Comparison of ENCODE assay signal across 18 cellular contexts in the genomic region with DNA sequence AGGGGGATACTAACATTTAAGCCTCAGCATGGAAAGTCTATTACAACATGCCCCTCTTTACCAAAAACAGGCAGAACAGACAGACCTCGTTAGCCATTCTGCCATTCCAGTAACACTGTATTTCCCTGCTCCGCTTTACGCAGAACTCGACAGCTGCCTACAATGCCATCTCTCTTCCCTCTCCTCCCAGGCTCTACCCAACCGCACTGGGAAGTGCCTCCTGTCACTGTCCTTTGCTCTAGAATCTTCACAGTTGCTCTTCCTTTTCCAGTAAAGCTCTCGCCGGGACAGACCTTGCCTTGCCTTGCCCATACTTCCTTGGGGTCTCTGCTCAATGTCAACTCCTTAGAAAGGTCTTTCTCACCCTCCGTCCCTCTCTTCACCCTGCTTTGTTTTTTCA. TPM values are rescaled to one million over a fixed set of nuclear protein-coding genes. Genes with fewer than 3 reads are reported as not detected.
DNase-seq lines count a peak whose midpoint lies in the region; ATAC-seq, FAIRE-seq and TF ChIP-seq lines count a peak whose summit lies in the region.
"Had no signal": no experiment of that assay in that cellular context is flagged by ENCODE, and none has a peak within 500 bp of the region (broad histone marks: within the 10 kb centered on the region; RNA-seq: fewer than 3 reads in every experiment).

No MANE protein-coding gene starts in this region.

- in situ Hi-C loops in HepG2 (cut with HindIII; ENCODE audit: extremely low pct_ligation_motif_present, low pct_unique_long_range_greater_than_20kb): no loop called here

- no peaks in the 10 kb centered on the region for H3K27me3 ChIP-seq in HepG2 (ENCODE audit: control insufficient read depth in 1 of 2, insufficient read depth in 2 of 2, low read length in 2 of 2)

- WGBS in HepG2 (ENCODE audit: low lambda C conversion rate): 97% methylated on average over 8 of the region's 8 CpGs

- POLR2A ChIA-PET in HepG2 (lab: Yijun Ruan, JAX): no interaction called here

- H3K4me1 ChIP-seq in HepG2 (ENCODE audit: insufficient read depth, low read length): no peaks in the 10 kb centered on the region
- H3K4me1 ChIP-seq: A549 had no signal

- no peak for TF ChIP-seq CTCF in HepG2 (CRISPR knock-in tag; IDR thresholded peaks at IDR 0.05)

- H3K9me3 ChIP-seq in HepG2 (ENCODE audit: low read length): no peaks in the 10 kb centered on the region
- H3K9me3 ChIP-seq: A549 had no signal

- H3K36me3 ChIP-seq in HepG2 (replicated peaks in 1 of 2; ENCODE audit: control insufficient read depth in 1 of 2, insufficient read depth in 2 of 2, low read length in 2 of 2): peaks cover 7 to 29% of the 10 kb centered on the region in 2 experiments

- H3K27ac Mint-ChIP-seq in activated naive CD4-positive, alpha-beta T cell treated with anti-CD3 and anti-CD28 coated beads for 36 hours: peak overlapping the region; percentile 67
- peak overlapping the region; percentile 5 for H3K27ac Mint-ChIP-seq in activated T-helper 1 cell treated with anti-CD3 and anti-CD28 coated beads, Interleukin-12 subunit alpha, Interleukin-12 subunit beta, Interleukin-2, Interleukin-4 antibody, amounts not matched to agents 30 ng/mL and 10 ng/mL and 1 ng/mL, durations not matched to agents 14 hours and 24 hours and 36 hours

- no peak overlapping the region for H3K4me3 ChIP-seq in HepG2 (replicated peaks in 1 of 3; ENCODE audit: insufficient read depth in 1 of 3, low read depth in 2 of 3, low read length in 3 of 3)
- H3K4me3 ChIP-seq: A549 had no signal

- no peak for DNase-seq in activated naive CD4-positive, alpha-beta T cell treated with anti-CD3 and anti-CD28 coated beads for 36 hours
- DNase-seq in activated naive CD4-positive, alpha-beta T cell (lab: John Stamatoyannopoulos, UW): no peak
- DNase-seq in GM19239 (ENCODE audit: insufficient read length, low spot score): no peak
- no peak for DNase-seq in activated T-helper 1 cell treated with anti-CD3 and anti-CD28 coated beads, Interleukin-12 subunit alpha, Interleukin-12 subunit beta, Interleukin-2, Interleukin-4 antibody, amounts not matched to agents 30 ng/mL and 10 ng/mL and 1 ng/mL, durations not matched to agents 14 hours and 24 hours and 36 hours (ENCODE audit: low spot score)
- DNase-seq in substantia nigra (lab: John Stamatoyannopoulos, UW): no peak
- DNase-seq in NCI-H748 (lab: John Stamatoyannopoulos, UW; ENCODE audit: unreplicated experiment): no peak
- no peak for DNase-seq in HepG2 (ENCODE audit: low spot score)
- DNase-seq in HCEC 1CT: no peak
- DNase-seq: DMS53, GDM1, Karpas-422, NCI-H1694, NCI-H2081, NCI-H2171, NCI-H345, NCI-H524 treated with DMSO at 0.1 percent for 48 hours, SHP77 had no signal

- no peaks in the 10 kb centered on the region for H3K9me3 Mint-ChIP-seq in activated naive CD4-positive, alpha-beta T cell treated with anti-CD3 and anti-CD28 coated beads for 36 hours
- H3K9me3 Mint-ChIP-seq in activated T-helper 1 cell treated with anti-CD3 and anti-CD28 coated beads, Interleukin-12 subunit alpha, Interleukin-12 subunit beta, Interleukin-2, Interleukin-4 antibody, amounts not matched to agents 30 ng/mL and 10 ng/mL and 1 ng/mL, durations not matched to agents 14 hours and 24 hours and 36 hours: no peaks in the 10 kb centered on the region

- H3K4me2 ChIP-seq in HepG2 (ENCODE audit: low read depth, low read length): no peak overlapping the region
- H3K4me2 ChIP-seq: A549 had no signal

- H3K27ac ChIP-seq in substantia nigra (ENCODE audit: low read depth, low read length, poor library complexity, severe bottlenecking): peak overlapping the region; percentile 22
- no peak overlapping the region for H3K27ac ChIP-seq in HepG2 (ENCODE audit: extremely low read length, insufficient read depth, low read length)
- H3K27ac ChIP-seq: A549 had no signal

- intact Hi-C loops in activated naive CD4-positive, alpha-beta T cell treated with anti-CD3 and anti-CD28 coated beads for 36 hours (cut with micrococcal nuclease): no loop called here
- intact Hi-C loops in activated T-helper 1 cell treated with anti-CD3 and anti-CD28 coated beads, Interleukin-12 subunit alpha, Interleukin-12 subunit beta, Interleukin-2, Interleukin-4 antibody, amounts not matched to agents 30 ng/mL and 10 ng/mL and 1 ng/mL, durations not matched to agents 14 hours and 24 hours and 36 hours (cut with micrococcal nuclease): no loop called here
- intact Hi-C loops in HepG2 (cut with micrococcal nuclease; ENCODE audit: unreplicated experiment): no loop called here

- TF ChIP-seq POLR2A in HepG2 (IDR thresholded peaks at IDR 0.05; ENCODE audit: insufficient read depth in 1 of 2, low read depth in 2 of 2, low read length in 2 of 2): no peak

- H3K4me3 Mint-ChIP-seq in activated naive CD4-positive, alpha-beta T cell treated with anti-CD3 and anti-CD28 coated beads for 36 hours: no peak overlapping the region
- no peak overlapping the region for H3K4me3 Mint-ChIP-seq in activated T-helper 1 cell treated with anti-CD3 and anti-CD28 coated beads, Interleukin-12 subunit alpha, Interleukin-12 subunit beta, Interleukin-2, Interleukin-4 antibody, amounts not matched to agents 30 ng/mL and 10 ng/mL and 1 ng/mL, durations not matched to agents 14 hours and 24 hours and 36 hours

- H3K27me3 Mint-ChIP-seq in activated naive CD4-positive, alpha-beta T cell treated with anti-CD3 and anti-CD28 coated beads for 36 hours (ENCODE audit: low read depth): no peaks in the 10 kb centered on the region
- H3K27me3 Mint-ChIP-seq in activated T-helper 1 cell treated with anti-CD3 and anti-CD28 coated beads, Interleukin-12 subunit alpha, Interleukin-12 subunit beta, Interleukin-2, Interleukin-4 antibody, amounts not matched to agents 30 ng/mL and 10 ng/mL and 1 ng/mL, durations not matched to agents 14 hours and 24 hours and 36 hours (ENCODE audit: insufficient read depth): peaks cover 2% of the 10 kb centered on the region

- no peaks in the 10 kb centered on the region for H3K79me2 ChIP-seq in HepG2 (ENCODE audit: insufficient read depth, low read length)

- no peak for TF ChIP-seq EP300 in HepG2 (IDR thresholded peaks at IDR 0.05; ENCODE audit: low read depth in 2 of 2, low read length in 2 of 2)
- TF ChIP-seq EP300 in HepG2 (CRISPR knock-in tag; IDR thresholded peaks at IDR 0.05; ENCODE audit: borderline replicate concordance): no peak

- H3K4me1 Mint-ChIP-seq in activated naive CD4-positive, alpha-beta T cell treated with anti-CD3 and anti-CD28 coated beads for 36 hours (ENCODE audit: low read depth): peaks cover 36% of the 10 kb centered on the region
- peaks cover 35% of the 10 kb centered on the region for H3K4me1 Mint-ChIP-seq in activated T-helper 1 cell treated with anti-CD3 and anti-CD28 coated beads, Interleukin-12 subunit alpha, Interleukin-12 subunit beta, Interleukin-2, Interleukin-4 antibody, amounts not matched to agents 30 ng/mL and 10 ng/mL and 1 ng/mL, durations not matched to agents 14 hours and 24 hours and 36 hours (ENCODE audit: low read depth)

- H3K36me3 Mint-ChIP-seq in activated naive CD4-positive, alpha-beta T cell treated with anti-CD3 and anti-CD28 coated beads for 36 hours (ENCODE audit: low read depth): peaks cover 19% of the 10 kb centered on the region
- peaks cover 36% of the 10 kb centered on the region for H3K36me3 Mint-ChIP-seq in activated T-helper 1 cell treated with anti-CD3 and anti-CD28 coated beads, Interleukin-12 subunit alpha, Interleukin-12 subunit beta, Interleukin-2, Interleukin-4 antibody, amounts not matched to agents 30 ng/mL and 10 ng/mL and 1 ng/mL, durations not matched to agents 14 hours and 24 hours and 36 hours (ENCODE audit: low read depth)

- FAIRE-seq in GM19239 (lab: Jason Lieb, UNC) (peak; percentile 66), HepG2 (lab: Jason Lieb, UNC) (no peak)
- FAIRE-seq: A549 had no signal

- no peaks in the 10 kb centered on the region for H4K20me1 ChIP-seq in HepG2 (ENCODE audit: insufficient read depth, low read length)

- TF ChIP-seq RAD21 in HepG2 (CRISPR knock-in tag; IDR thresholded peaks at IDR 0.05): no peak

- no TSS peak for BruUV-seq in HepG2 (replicated peaks; lab: Mats Ljungman, UMichigan)

- no peak overlapping the region for H2AFZ ChIP-seq in HepG2 (ENCODE audit: low read length)

- CTCF ChIA-PET in activated naive CD4-positive, alpha-beta T cell treated with anti-CD3 and anti-CD28 coated beads for 36 hours (lab: Charles Lee): interaction anchor here (1.5 kb wide), 1 partner anchor 12 kb away, joined by 4 read pairs; no protein-coding TSS in a partner anchor
- CTCF ChIA-PET in HepG2 (lab: Yijun Ruan, JAX; ENCODE audit: low intra/inter-chr PET ratio, low total read pairs): no interaction called here

- no peak overlapping the region for H3K9ac ChIP-seq in HepG2 (ENCODE audit: insufficient read depth, low read depth, low read length)

- no peak for ATAC-seq in HepG2
- ATAC-seq: A549 had no signal

RNA-seq across cellular contexts. Expression of a gene that starts 22.8 kb away (rescaled TPM):
- total RNA-seq in activated naive CD4-positive, alpha-beta T cell treated with anti-CD3 and anti-CD28 coated beads for 36 hours: 10 to 100 TPM; 45.8 to 50.2 TPM
- total RNA-seq in activated T-helper 1 cell treated with anti-CD3 and anti-CD28 coated beads, Interleukin-12 subunit alpha, Interleukin-12 subunit beta, Interleukin-2, Interleukin-4 antibody, amounts not matched to agents 30 ng/mL and 10 ng/mL and 1 ng/mL, durations not matched to agents 14 hours and 24 hours and 36 hours: 57.2 and 66.9 TPM in 2 replicates
- 104 and 158 TPM in 2 replicates for total RNA-seq in HepG2 (2016; rRNA removed; fragmentation: Illumina TruSeq; extraction: Trizol)
- 65.3 and 66.5 TPM in 2 replicates for total RNA-seq in HepG2 (2016; cell fraction: cytosol; rRNA removed; fragmentation: Illumina TruSeq; extraction: Trizol; ENCODE audit: low read depth)
- total RNA-seq in HepG2 (2016; cell fraction: insoluble cytoplasmic fraction; rRNA removed; fragmentation: Illumina TruSeq; extraction: Trizol): 117 and 175 TPM in 2 replicates
- total RNA-seq in HepG2 (2016; cell fraction: membrane; rRNA removed; fragmentation: Illumina TruSeq; extraction: Trizol): 73.2 and 76.4 TPM in 2 replicates
- 44.6 and 50.4 TPM in 2 replicates for total RNA-seq in HepG2 (2016; cell fraction: nucleus; rRNA removed; fragmentation: Illumina TruSeq; extraction: Trizol)
- 29.1 and 32.4 TPM in 2 replicates for polyA plus RNA-seq in HepG2 (2011; rRNA removed)
- polyA plus RNA-seq in HepG2 (2011; cell fraction: cytosol; rRNA removed): 37.1 and 37.6 TPM in 2 replicates
- polyA plus RNA-seq in HepG2 (2011; cell fraction: nucleus; rRNA removed): 12.7 and 13.3 TPM in 2 replicates
- 49.6 and 68.8 TPM in 2 replicates for polyA plus RNA-seq in HepG2 (2012)
- polyA plus RNA-seq in HepG2 (2016; cell fraction: cytosol; fragmentation: Illumina TruSeq; extraction: Trizol; ENCODE audit: low read depth): 84.3 and 106 TPM in 2 replicates
- 196 and 215 TPM in 2 replicates for polyA plus RNA-seq in HepG2 (2016; cell fraction: insoluble cytoplasmic fraction; fragmentation: Illumina TruSeq; extraction: Trizol; ENCODE audit: low read depth)
- 84.2 and 92.6 TPM in 2 replicates for polyA plus RNA-seq in HepG2 (2016; cell fraction: membrane; fragmentation: Illumina TruSeq; extraction: Trizol; ENCODE audit: low read depth)
- 92.2 and 92.5 TPM in 2 replicates for polyA plus RNA-seq in HepG2 (2016; cell fraction: nucleus; fragmentation: Illumina TruSeq; extraction: Trizol; ENCODE audit: insufficient read depth, low read depth)
- polyA minus RNA-seq in HepG2 (2011; rRNA and poly(A)+ RNA removed; ENCODE audit: low replicate concordance): 12.7 and 15.1 TPM in 2 replicates
- 16.5 and 16.7 TPM in 2 replicates for polyA minus RNA-seq in HepG2 (2011; cell fraction: cytosol; rRNA and poly(A)+ RNA removed)
- polyA minus RNA-seq in HepG2 (2011; cell fraction: nucleus; rRNA and poly(A)+ RNA removed): 12.4 and 16.9 TPM in 2 replicates
